Comparison of ENCODE assay signal across 1 cellular context in genomic region chr13:94703721-94704314, GRCh38.
TF ChIP-seq lines count a peak whose summit lies in the region.

No MANE protein-coding gene starts in this region.

TF ChIP-seq in H1, 55 proteins besides CTCF, POLR2A, EP300 and RAD21:
- TF ChIP-seq MAX (IDR thresholded peaks at IDR 0.05) (0 out of 2 replicates have a peak, but pooled peaks have one; percentile 11), SUZ12 (IDR thresholded peaks at IDR 0.05; ENCODE audit: low read length) (peak; percentile 76), EZH2 (IDR thresholded peaks at IDR 0.05; ENCODE audit: low read depth, low read length, severe bottlenecking) (peak; percentile 43), TAF1 (IDR thresholded peaks at IDR 0.05; ENCODE audit: low read depth, low read length) (no peak), RNF2 (IDR thresholded peaks at IDR 0.05; ENCODE audit: borderline replicate concordance, low read depth, low read length, missing control alignments, poor library complexity, severe bottlenecking) (peak; percentile 75), KDM4A (IDR thresholded peaks at IDR 0.05; ENCODE audit: low read depth, low read length, severe bottlenecking) (peak; percentile 4), SAP30 (IDR thresholded peaks at IDR 0.05; ENCODE audit: insufficient read depth, insufficient replicate concordance, low read length) (no peak)
